ENCODE assay signal across 8 cellular contexts in the genomic region with DNA sequence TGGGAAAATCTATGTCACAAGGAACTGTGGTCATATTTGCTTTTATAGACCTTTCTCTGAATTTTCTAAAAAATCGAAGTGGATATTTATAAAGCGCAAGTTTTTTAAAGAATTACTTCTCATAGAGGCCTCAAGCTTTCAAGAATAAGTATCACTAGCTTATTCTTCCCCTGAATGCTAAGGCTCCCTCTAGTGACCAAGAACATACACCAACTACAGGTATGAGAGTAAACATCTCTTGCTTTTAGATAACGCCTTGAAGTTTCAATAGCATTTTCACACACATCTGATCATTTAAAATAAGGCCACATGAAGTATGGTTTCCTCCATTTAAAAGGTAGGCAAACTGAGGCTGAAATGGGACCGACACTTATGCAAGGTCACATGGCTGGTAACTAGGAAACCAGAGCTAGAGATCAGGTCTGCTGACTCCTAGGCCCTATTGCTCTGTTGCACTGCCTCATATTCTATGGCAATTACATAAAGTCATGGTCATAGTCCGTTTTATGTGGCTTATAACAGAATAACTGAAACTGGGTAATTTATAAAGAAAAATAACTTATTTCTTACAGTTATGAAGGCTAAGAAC.
A peak's percentile ranks its signal among the peaks of the same experiment; 100 is the strongest.
DNase-seq lines count a peak whose midpoint lies in the region; ATAC-seq and TF ChIP-seq lines count a peak whose summit lies in the region.

No MANE protein-coding gene starts in this region.

- ATAC-seq in GM18909 (IDR thresholded peaks at IDR 0.05; ENCODE audit: poor library complexity, unreplicated experiment) (peak; percentile 87), HG03439 (IDR thresholded peaks at IDR 0.05; ENCODE audit: unreplicated experiment) (peak; percentile 86)

- DNase-seq in BJ (ENCODE audit: low read depth) (no peak), NCI-H69 (lab: John Stamatoyannopoulos, UW) (peak; percentile 86), cerebellar cortex (ENCODE audit: low spot score) (peak; percentile 73), medulla oblongata (ENCODE audit: extremely low spot score) (peak; percentile 49)
- DNase-seq in effector CD4-positive, alpha-beta T cell: no peak
- no peak for DNase-seq in stimulated activated CD4-positive, alpha-beta T cell treated with anti-CD3 and anti-CD28 coated beads, Interleukin-12 subunit alpha, Interleukin-12 subunit beta, amount 100 ng/mL, for 4 hours

- CTCF ChIA-PET in BJ (lab: Yijun Ruan, JAX): interaction anchor here (0.7 to 8.6 kb wide), 35 partner anchors 10 to 203 kb away, joined by 3 to 78 read pairs (median 5); no protein-coding TSS in a partner anchor

- no peaks in the 10 kb centered on the region for H3K36me3 ChIP-seq in BJ (ENCODE audit: control insufficient read depth, insufficient read depth, low read length)

- H3K27me3 ChIP-seq in BJ (ENCODE audit: control insufficient read depth, insufficient read depth, low read length): no peaks in the 10 kb centered on the region

- peak; percentile 74 for TF ChIP-seq CTCF in BJ (IDR thresholded peaks at IDR 0.05; ENCODE audit: insufficient read depth, low read depth, low read length)

- H3K4me3 ChIP-seq in BJ (ENCODE audit: low read depth, low read length): no peak overlapping the region

- POLR2A ChIA-PET in BJ (lab: Charles Lee): interaction anchor here (0.6 kb wide), 1 partner anchor 198 kb away, joined by 3 read pairs; no protein-coding TSS in a partner anchor

Comparison
In these comparisons a context has a peak if more than half of its experiments do, and no peak if none do; other contexts are left out.
1. DNase-seq: peak in NCI-H69 (single experiment), cerebellar cortex (single experiment) and medulla oblongata (single experiment); none in BJ (single experiment), effector CD4-positive, alpha-beta T cell (single experiment) and stimulated activated CD4-positive, alpha-beta T cell treated with anti-CD3 and anti-CD28 coated beads, Interleukin-12 subunit alpha, Interleukin-12 subunit beta, amount 100 ng/mL, for 4 hours (single experiment).